Comparison of ENCODE assay signal across 8 cellular contexts in the genomic region with DNA sequence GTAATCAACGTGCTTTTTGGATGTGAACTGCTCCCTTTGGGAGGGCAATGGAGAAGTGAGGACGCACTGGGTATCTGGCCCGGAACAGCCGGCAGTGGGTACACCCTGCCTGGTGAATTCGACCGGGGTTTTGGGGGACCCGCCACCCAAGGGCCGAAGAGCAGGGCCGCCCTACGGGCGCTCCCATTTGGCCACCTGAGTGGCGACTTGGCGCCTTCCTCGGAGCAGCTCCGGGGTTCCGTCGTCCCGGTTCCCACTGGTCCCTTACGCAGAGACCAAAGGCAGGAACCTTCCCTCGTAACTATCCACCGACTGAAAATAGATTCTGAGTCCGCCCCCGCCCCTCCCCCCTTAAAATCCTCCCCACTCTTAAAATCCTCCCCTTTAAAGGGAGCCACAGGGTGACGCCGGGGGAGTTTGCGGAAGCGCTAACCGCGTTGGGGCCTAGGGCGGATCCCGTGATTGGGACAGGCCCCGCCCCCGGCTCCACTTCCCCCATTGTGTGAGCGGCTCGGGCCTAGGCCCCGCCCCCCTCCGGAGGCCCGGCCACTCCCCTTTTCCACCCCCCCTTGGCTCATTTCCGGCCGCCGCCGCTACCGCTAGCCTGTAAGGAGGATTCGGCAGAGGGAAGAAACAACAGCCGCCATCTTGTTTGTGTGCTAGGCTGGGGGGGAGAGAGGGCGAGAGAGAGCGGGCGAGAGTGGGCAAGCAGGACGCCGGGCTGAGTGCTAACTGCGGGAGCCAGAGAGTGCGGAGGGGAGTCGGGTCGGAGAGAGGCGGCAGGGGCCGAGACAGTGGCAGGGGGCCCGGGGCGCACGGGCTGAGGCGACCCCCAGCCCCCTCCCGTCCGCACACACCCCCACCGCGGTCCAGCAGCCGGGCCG. TPM values are rescaled to one million over a fixed set of nuclear protein-coding genes. Genes with fewer than 3 reads are reported as not detected.
A peak's percentile ranks its signal among the peaks of the same experiment; 100 is the strongest.
DNase-seq lines count a peak whose midpoint lies in the region; ATAC-seq, FAIRE-seq and TF ChIP-seq lines count a peak whose summit lies in the region.

No MANE protein-coding gene starts in this region.

- peak overlapping the region; percentile 82 for H3K4me2 ChIP-seq in OCI-LY3 (ENCODE audit: low read length)
- peak overlapping the region; percentile 60 for H3K4me2 ChIP-seq in endothelial cell of umbilical vein (ENCODE audit: insufficient read depth, low read length)

- H3K36me3 ChIP-seq in OCI-LY3 (replicated peaks; ENCODE audit: low read depth, low read length) (peaks cover 19% of the 10 kb centered on the region), endothelial cell of umbilical vein (ENCODE audit: control insufficient read depth in 2 of 2, extremely low read depth in 1 of 2, insufficient read depth in 2 of 2, low read length in 2 of 2) (no peaks in the 10 kb centered on the region)

- intact Hi-C loops in endothelial cell of umbilical vein (cut with micrococcal nuclease) = loop anchor here (1.0 to 5.0 kb wide), 4 partner anchors 69 to 216 kb away; a partner anchor contains a TSS

- H2AFZ ChIP-seq in OCI-LY3 (ENCODE audit: low read depth, low read length) (peak overlapping the region; percentile 74), endothelial cell of umbilical vein (ENCODE audit: low read depth, low read length) (peak overlapping the region; percentile 69)

- H4K20me1 ChIP-seq in OCI-LY3 (ENCODE audit: insufficient read depth, low read length) = peaks cover 34% of the 10 kb centered on the region
- peaks cover 12% of the 10 kb centered on the region for H4K20me1 ChIP-seq in endothelial cell of umbilical vein (replicated peaks; ENCODE audit: control insufficient read depth, extremely low read depth, insufficient read depth, low read length)

- peaks cover 47% of the 10 kb centered on the region for H3K79me2 ChIP-seq in OCI-LY3 (ENCODE audit: low read length)
- H3K79me2 ChIP-seq in endothelial cell of umbilical vein (ENCODE audit: control insufficient read depth, insufficient read depth, low read length) = peaks cover 42% of the 10 kb centered on the region

- FAIRE-seq in D721Med (lab: Jason Lieb, UNC) (no peak), endothelial cell of umbilical vein (lab: Jason Lieb, UNC) (peak; percentile 78)

- CTCF ChIA-PET in endothelial cell of umbilical vein (lab: Charles Lee) = interaction anchor here (1.1 to 6.8 kb wide), 3 partner anchors 140 to 169 kb away, joined by 4 to 59 read pairs (median 5); a partner anchor contains a TSS

- ATAC-seq in GM21526 (IDR thresholded peaks at IDR 0.05; ENCODE audit: low FRiP score, unreplicated experiment) = peak; percentile 56

- TF ChIP-seq POLR2A in endothelial cell of umbilical vein (IDR thresholded peaks at IDR 0.05; ENCODE audit: low read depth, low read length) = peak; percentile 74

- H3K4me1 ChIP-seq in OCI-LY3 (ENCODE audit: low read length) (peaks cover 26% of the 10 kb centered on the region), endothelial cell of umbilical vein (ENCODE audit: control insufficient read depth, extremely low read depth, insufficient read depth, low read length) (peaks cover 25% of the 10 kb centered on the region)

- TF ChIP-seq CTCF in D721Med (IDR thresholded peaks at IDR 0.05; ENCODE audit: insufficient read depth, missing control alignments) (no peak), OCI-LY3 (IDR thresholded peaks at IDR 0.05; ENCODE audit: low read depth, low read length) (no peak), endothelial cell of umbilical vein (IDR thresholded peaks at IDR 0.05; ENCODE audit: extremely low read depth in 1 of 2, insufficient read depth in 1 of 2, low read depth in 1 of 2, low read length in 2 of 2) (no peak)

- H3K4me3 ChIP-seq in OCI-LY3 (ENCODE audit: low read length) = peak overlapping the region; percentile 82
- peak overlapping the region; percentile 99 to 100 (median 100) for H3K4me3 ChIP-seq in endothelial cell of umbilical vein (replicated peaks in 1 of 3; ENCODE audit: insufficient read depth in 1 of 3, low read depth in 1 of 3, low read length in 3 of 3)

- H3K9ac ChIP-seq in OCI-LY3 (ENCODE audit: low read length) (peak overlapping the region; percentile 90), endothelial cell of umbilical vein (replicated peaks; ENCODE audit: extremely low read depth, insufficient read depth, low read length) (peak overlapping the region; percentile 99)

- POLR2A ChIA-PET in endothelial cell of umbilical vein (lab: Charles Lee) = interaction anchor here (0.6 to 1.1 kb wide), 3 partner anchors 110 to 140 kb away, joined by 3 to 4 read pairs (median 3); no protein-coding TSS in a partner anchor

- TSS peak; percentile 87 for BruUV-seq in endothelial cell of umbilical vein (replicated peaks; lab: Mats Ljungman, UMichigan)

- H3K27me3 ChIP-seq in OCI-LY3 (ENCODE audit: low read depth, low read length) (no peaks in the 10 kb centered on the region), endothelial cell of umbilical vein (ENCODE audit: control insufficient read depth in 2 of 2, insufficient read depth in 2 of 2, low read length in 2 of 2) (no peaks in the 10 kb centered on the region)

- DNase-seq in D721Med (ENCODE audit: insufficient read length, low spot score) = peak; percentile 65
- peak; percentile 95 for DNase-seq in HuH-7.5 (ENCODE audit: low spot score)
- peak; percentile 99 for DNase-seq in activated T-cell treated with anti-CD3 and anti-CD28 coated beads for 24 hours (ENCODE audit: low read depth)
- peak; percentile 99 for DNase-seq in endothelial cell of umbilical vein (ENCODE audit: low read depth, low spot score)
- peak; percentile 100 for DNase-seq in midbrain (lab: John Stamatoyannopoulos, UW)
- DNase-seq in stimulated activated CD8-positive, alpha-beta memory T cell treated with anti-CD3 and anti-CD28 coated beads, Interleukin-15, amount 100 ng/mL, for 48 hours (ENCODE audit: low read depth in 2 of 2) = peak; percentile 99

- dilution Hi-C loops in endothelial cell of umbilical vein (cut with MboI; ENCODE audit: extremely low pct_ligation_motif_present, low sequenced_read_pairs) = no loop called here

- peaks cover 5% of the 10 kb centered on the region for H3K9me1 ChIP-seq in endothelial cell of umbilical vein (replicated peaks; ENCODE audit: control insufficient read depth, extremely low read depth, insufficient read depth, low read length)

- no peaks in the 10 kb centered on the region for H3K9me3 ChIP-seq in OCI-LY3 (ENCODE audit: insufficient read depth, low read length)
- H3K9me3 ChIP-seq in endothelial cell of umbilical vein (replicated peaks; ENCODE audit: control insufficient read depth, insufficient read depth, low read length) = no peaks in the 10 kb centered on the region

- H3K27ac ChIP-seq in OCI-LY3 (ENCODE audit: low read length) (peak overlapping the region; percentile 90), endothelial cell of umbilical vein (ENCODE audit: insufficient read depth, low read depth, low read length) (peak overlapping the region; percentile 98)

TF ChIP-seq in endothelial cell of umbilical vein, 7 proteins besides CTCF, POLR2A, EP300 and RAD21:
- TF ChIP-seq FOS (IDR thresholded peaks at IDR 0.05; ENCODE audit: borderline replicate concordance, insufficient read depth, low read length) (no peak), POLR2AphosphoS5 (IDR thresholded peaks at IDR 0.05; ENCODE audit: insufficient read depth, low read depth, low read length) (peak; percentile 71)

RNA-seq across cellular contexts. Expression of a gene that starts 1.0 kb away (rescaled TPM):
- 63.0 and 66.7 TPM in 2 replicates for total RNA-seq in endothelial cell of umbilical vein
- polyA plus RNA-seq in endothelial cell of umbilical vein = 18.7 and 24.4 TPM in 2 replicates
- 23.3 and 23.7 TPM in 2 replicates for polyA plus RNA-seq in endothelial cell of umbilical vein (2011; cell fraction: cytosol; rRNA removed)
- polyA plus RNA-seq in endothelial cell of umbilical vein (2011; cell fraction: nucleus; rRNA removed) = 57.5 and 65.7 TPM in 2 replicates
- 31.6 and 37.3 TPM in 2 replicates for polyA plus RNA-seq in endothelial cell of umbilical vein (2012)
- 95.3 and 133 TPM in 2 replicates for polyA minus RNA-seq in endothelial cell of umbilical vein
- polyA minus RNA-seq in endothelial cell of umbilical vein (2011; cell fraction: cytosol; rRNA and poly(A)+ RNA removed) = 18.2 TPM
- polyA minus RNA-seq in endothelial cell of umbilical vein (2011; cell fraction: nucleus; rRNA and poly(A)+ RNA removed) = 80.6 and 117 TPM in 2 replicates

Comparison
In these comparisons a context has a peak if more than half of its experiments do, and no peak if none do; other contexts are left out.
1. Peak in every context shown above with its lines: DNase-seq, ATAC-seq, H3K4me3 ChIP-seq and H3K27ac ChIP-seq.